In the genomic region with DNA sequence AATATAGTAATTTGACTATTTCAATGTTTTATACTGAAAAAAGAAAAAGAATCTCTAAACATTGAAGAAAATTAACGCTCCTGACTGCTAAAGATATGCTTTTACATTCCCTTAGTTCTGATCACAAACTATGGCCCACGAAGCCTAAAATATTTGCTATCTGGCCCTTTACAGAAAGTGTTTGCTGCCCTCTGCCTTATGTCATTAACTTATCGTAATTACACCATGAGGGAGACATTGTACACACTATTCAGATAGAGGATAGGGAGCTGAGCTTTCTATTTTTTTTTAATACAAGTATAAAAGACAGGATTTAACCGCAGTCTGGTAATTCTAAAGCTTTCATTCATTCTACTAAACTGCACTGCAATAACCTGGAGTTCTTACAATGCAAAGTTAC, we compare ENCODE assay signal across 24 cellular contexts.
"Had no signal": no experiment of that assay in that cellular context is flagged by ENCODE, and none has a peak within 500 bp of the region (broad histone marks: within the 10 kb centered on the region; RNA-seq: fewer than 3 reads in every experiment).

No MANE protein-coding gene starts in this region.

- ATAC-seq: gastrocnemius medialis; heart right ventricle; left cardiac atrium; naive thymus-derived CD4-positive, alpha-beta T cell; psoas muscle; sciatic nerve; stimulated activated naive B cell treated with anti-CD40 and anti-IgM and Interleukin-4, amounts not matched to agents 10 μg/mL and 1 μg/mL and 100 μg/mL, for 72 hours; stimulated activated naive CD8-positive, alpha-beta T cell treated with anti-CD3 and anti-CD28 coated beads, Interleukin-15, amount 100 ng/mL, for 72 hours; upper lobe of right lung had no signal

- H3K4me3 Mint-ChIP-seq: immature natural killer cell; naive thymus-derived CD4-positive, alpha-beta T cell; nephron progenitor cell; stimulated activated naive B cell treated with anti-CD40 and anti-IgM and Interleukin-4, amounts not matched to agents 10 μg/mL and 1 μg/mL and 100 μg/mL, for 72 hours; stimulated activated naive CD8-positive, alpha-beta T cell treated with anti-CD3 and anti-CD28 coated beads, Interleukin-15, amount 100 ng/mL, for 72 hours had no signal

- H3K9me3 Mint-ChIP-seq: nephron progenitor cell; stimulated activated naive B cell treated with anti-CD40 and anti-IgM and Interleukin-4, amounts not matched to agents 10 μg/mL and 1 μg/mL and 100 μg/mL, for 72 hours; stimulated activated naive CD8-positive, alpha-beta T cell treated with anti-CD3 and anti-CD28 coated beads, Interleukin-15, amount 100 ng/mL, for 72 hours had no signal

- H3K4me1 ChIP-seq: esophagus muscularis mucosa, gastrocnemius medialis, heart right ventricle, psoas muscle, spleen, testis, tibial nerve, upper lobe of right lung, vagina had no signal

- DNase-seq: effector memory CD4-positive, alpha-beta T cell; gastrocnemius medialis; heart right ventricle; immature natural killer cell; kidney; left cardiac atrium; mammary epithelial cell; naive thymus-derived CD4-positive, alpha-beta T cell; nephron progenitor cell; psoas muscle; retina; spleen; stimulated activated CD4-positive, alpha-beta T cell treated with anti-CD3 and anti-CD28 coated beads, Interleukin-15, amount 100 ng/mL, for 24 hours; stimulated activated CD4-positive, alpha-beta T cell treated with anti-CD3 and anti-CD28 coated beads, Interleukin-1b, Interleukin-23, amount 100 ng/mL, for 48 hours; stimulated activated CD4-positive, alpha-beta T cell treated with anti-CD3 and anti-CD28 coated beads, Interleukin-4, amount 100 ng/mL, for 24 hours; stimulated activated naive B cell treated with anti-CD40 and anti-IgM and Interleukin-4, amounts not matched to agents 10 μg/mL and 1 μg/mL and 100 μg/mL, for 72 hours; stimulated activated naive CD8-positive, alpha-beta T cell treated with anti-CD3 and anti-CD28 coated beads, Interleukin-15, amount 100 ng/mL, for 72 hours; testis; upper lobe of right lung had no signal

- H3K27ac Mint-ChIP-seq: immature natural killer cell; naive thymus-derived CD4-positive, alpha-beta T cell; nephron progenitor cell; stimulated activated naive B cell treated with anti-CD40 and anti-IgM and Interleukin-4, amounts not matched to agents 10 μg/mL and 1 μg/mL and 100 μg/mL, for 72 hours; stimulated activated naive CD8-positive, alpha-beta T cell treated with anti-CD3 and anti-CD28 coated beads, Interleukin-15, amount 100 ng/mL, for 72 hours had no signal

- H3K36me3 ChIP-seq: esophagus muscularis mucosa, gastrocnemius medialis, heart right ventricle, neutrophil, spleen, tibial nerve, upper lobe of right lung, vagina had no signal

- H3K27me3 ChIP-seq: esophagus muscularis mucosa, gastrocnemius medialis, heart right ventricle, neutrophil, spleen, testis, tibial nerve, upper lobe of right lung, vagina had no signal

- H3K27me3 Mint-ChIP-seq: stimulated activated naive B cell treated with anti-CD40 and anti-IgM and Interleukin-4, amounts not matched to agents 10 μg/mL and 1 μg/mL and 100 μg/mL, for 72 hours; stimulated activated naive CD8-positive, alpha-beta T cell treated with anti-CD3 and anti-CD28 coated beads, Interleukin-15, amount 100 ng/mL, for 72 hours had no signal

- H3K36me3 Mint-ChIP-seq: naive thymus-derived CD4-positive, alpha-beta T cell; stimulated activated naive B cell treated with anti-CD40 and anti-IgM and Interleukin-4, amounts not matched to agents 10 μg/mL and 1 μg/mL and 100 μg/mL, for 72 hours had no signal

- H3K4me3 ChIP-seq: esophagus muscularis mucosa, gastrocnemius medialis, heart right ventricle, psoas muscle, spleen, testis, tibial nerve, upper lobe of right lung, vagina had no signal

- H3K9me3 ChIP-seq: esophagus muscularis mucosa, gastrocnemius medialis, neutrophil, psoas muscle, testis, tibial nerve, upper lobe of right lung, vagina had no signal

- H3K27ac ChIP-seq: esophagus muscularis mucosa, gastrocnemius medialis, heart right ventricle, neutrophil, psoas muscle, spleen, testis, tibial nerve, upper lobe of right lung, vagina had no signal

- H3K4me1 Mint-ChIP-seq: immature natural killer cell; naive thymus-derived CD4-positive, alpha-beta T cell; nephron progenitor cell; stimulated activated naive B cell treated with anti-CD40 and anti-IgM and Interleukin-4, amounts not matched to agents 10 μg/mL and 1 μg/mL and 100 μg/mL, for 72 hours; stimulated activated naive CD8-positive, alpha-beta T cell treated with anti-CD3 and anti-CD28 coated beads, Interleukin-15, amount 100 ng/mL, for 72 hours had no signal
